Comparison of ENCODE assay signal across 12 cellular contexts in the genomic region with DNA sequence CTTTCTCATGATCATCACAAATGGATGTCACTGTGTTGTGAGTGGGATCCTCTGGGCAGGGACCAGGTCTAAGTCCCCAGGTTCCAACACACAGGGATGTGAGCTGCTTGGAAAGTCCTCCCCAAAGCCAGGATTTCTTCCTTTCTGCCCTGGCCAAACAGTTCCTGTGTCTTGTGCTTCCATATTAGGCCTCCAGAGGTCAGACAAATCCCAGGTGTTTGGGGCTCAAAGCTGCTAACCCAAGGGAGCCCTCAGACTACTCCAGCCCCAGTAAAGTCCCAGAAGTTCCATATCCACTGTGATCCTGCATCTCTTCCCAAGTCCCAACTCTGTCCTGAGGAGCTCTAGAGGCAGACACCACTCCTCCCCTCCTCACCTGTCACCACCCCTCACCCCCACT. TPM values are rescaled to one million over a fixed set of nuclear protein-coding genes. Genes with fewer than 3 reads are reported as not detected.
DNase-seq lines count a peak whose midpoint lies in the region; ATAC-seq and TF ChIP-seq lines count a peak whose summit lies in the region.
"Had no signal": no experiment of that assay in that cellular context is flagged by ENCODE, and none has a peak within 500 bp of the region (broad histone marks: within the 10 kb centered on the region; RNA-seq: fewer than 3 reads in every experiment).

No MANE protein-coding gene starts in this region.

- DNase-seq in BE2C (no peak), H9 (no peak), SK-N-SH (no peak), iris pigment epithelial cell (ENCODE audit: low read depth) (peak; percentile 17), mesothelial cell of epicardium (ENCODE audit: low spot score in 2 of 2, unreplicated experiment in 2 of 2) (no peak), adrenal gland (no peak)
- no peak for DNase-seq in CD4-positive, alpha-beta T cell
- no peak for DNase-seq in CD8-positive, alpha-beta T cell
- DNase-seq: activated naive CD8-positive, alpha-beta T cell treated with anti-CD3 and anti-CD28 coated beads, Interleukin-2, amount 10 ng/mL, durations not matched to agents 7 days and 5 days; GF-D8; NCI-H345; stimulated activated CD4-positive, alpha-beta T cell treated with anti-CD3 and anti-CD28 coated beads, Interleukin-4, amount 100 ng/mL, for 24 hours had no signal

- H2BK20ac ChIP-seq in H9 (ENCODE audit: low read depth, low read length, poor library complexity, severe bottlenecking): no peak overlapping the region

- H3K18ac ChIP-seq in H9 (ENCODE audit: insufficient read length, low read depth, low read length): no peak overlapping the region

- H3K79me1 ChIP-seq in H9 (ENCODE audit: insufficient read depth, low read depth, low read length, poor library complexity, severe bottlenecking): no peaks in the 10 kb centered on the region

- H3K14ac ChIP-seq in H9 (ENCODE audit: insufficient read depth, low read length): no peak overlapping the region

- TF ChIP-seq CTCF in BE2C (IDR thresholded peaks at IDR 0.05; ENCODE audit: low read depth, low read length): peak; percentile 24; the same call in 1 of the 2 replicates
- TF ChIP-seq CTCF in H9 (conservative IDR thresholded peaks at IDR 0.05): peak; percentile 57
- TF ChIP-seq CTCF in SK-N-SH (IDR thresholded peaks at IDR 0.05): peak; percentile 37
- TF ChIP-seq CTCF in mesothelial cell of epicardium (IDR thresholded peaks at IDR 0.05; ENCODE audit: unreplicated experiment): no peak
- TF ChIP-seq CTCF in adrenal gland (IDR thresholded peaks at IDR 0.05): no peak
- no peak for TF ChIP-seq CTCF in CD4-positive, alpha-beta T cell (IDR thresholded peaks at IDR 0.05)
- no peak for TF ChIP-seq CTCF in CD8-positive, alpha-beta T cell (IDR thresholded peaks at IDR 0.05)

- no peak for TF ChIP-seq EP300 in SK-N-SH (IDR thresholded peaks at IDR 0.05; ENCODE audit: borderline replicate concordance in 1 of 2, low read depth in 1 of 2, low read length in 1 of 2)

- no peak overlapping the region for H3K23ac ChIP-seq in H9 (ENCODE audit: insufficient read length, low read depth, low read length)

- no peak overlapping the region for H4K8ac ChIP-seq in H9 (replicated peaks; ENCODE audit: insufficient read length, low read depth, low read length)

- no peaks in the 10 kb centered on the region for H3F3A ChIP-seq in SK-N-SH (replicated peaks; ENCODE audit: insufficient read depth)

- CTCF ChIA-PET in SK-N-SH (lab: Yijun Ruan, JAX): interaction anchor here (0.8 to 5.0 kb wide), 6 partner anchors 9 to 220 kb away, joined by 3 to 24 read pairs (median 4); no protein-coding TSS in a partner anchor
- CTCF ChIA-PET in CD4-positive, alpha-beta T cell (lab: Charles Lee): interaction anchor here (2.6 kb wide), 1 partner anchor 127 kb away, joined by 6 read pairs; no protein-coding TSS in a partner anchor
- CTCF ChIA-PET in CD8-positive, alpha-beta T cell (lab: Charles Lee): interaction anchor here (0.8 to 5.5 kb wide), 2 partner anchors 12 to 128 kb away, joined by 3 to 32 read pairs; no protein-coding TSS in a partner anchor

- peak overlapping the region in 1 of 3 experiments; percentile 81; a peak in 1 of 7 replicates for H3K27ac Mint-ChIP-seq in H9
- H3K27ac Mint-ChIP-seq in mesothelial cell of epicardium: no peak overlapping the region
- H3K27ac Mint-ChIP-seq in CD4-positive, alpha-beta T cell: no peak overlapping the region
- no peak overlapping the region for H3K27ac Mint-ChIP-seq in CD8-positive, alpha-beta T cell
- H3K27ac Mint-ChIP-seq: activated naive CD8-positive, alpha-beta T cell treated with anti-CD3 and anti-CD28 coated beads, Interleukin-2, amount 10 ng/mL, durations not matched to agents 7 days and 5 days had no signal

- H3K4me1 ChIP-seq in BE2C: no peaks in the 10 kb centered on the region
- no peaks in the 10 kb centered on the region for H3K4me1 ChIP-seq in H9 (ENCODE audit: insufficient read depth, low read length)
- no peaks in the 10 kb centered on the region for H3K4me1 ChIP-seq in SK-N-SH (ENCODE audit: control insufficient read depth in 1 of 2, insufficient read depth in 2 of 2, low read depth in 1 of 2, low read length in 1 of 2)
- H3K4me1 ChIP-seq in adrenal gland (replicated peaks in 1 of 2): no peaks in the 10 kb centered on the region
- H3K4me1 ChIP-seq in CD8-positive, alpha-beta T cell (ENCODE audit: insufficient read depth, low read length): no peaks in the 10 kb centered on the region

- H4K91ac ChIP-seq in H9 (ENCODE audit: insufficient read length, low read depth, low read length): no peak overlapping the region

- TF ChIP-seq POLR2A in adrenal gland (IDR thresholded peaks at IDR 0.05): no peak

- no peak overlapping the region for H2BK15ac ChIP-seq in H9 (ENCODE audit: low read depth, low read length)

- H3K4me1 Mint-ChIP-seq in H9 (no peaks in the 10 kb centered on the region), mesothelial cell of epicardium (no peaks in the 10 kb centered on the region)
- H3K4me1 Mint-ChIP-seq in CD4-positive, alpha-beta T cell (ENCODE audit: low read depth): no peaks in the 10 kb centered on the region
- H3K4me1 Mint-ChIP-seq in CD8-positive, alpha-beta T cell (ENCODE audit: low read depth): no peaks in the 10 kb centered on the region
- H3K4me1 Mint-ChIP-seq: activated naive CD8-positive, alpha-beta T cell treated with anti-CD3 and anti-CD28 coated beads, Interleukin-2, amount 10 ng/mL, durations not matched to agents 7 days and 5 days had no signal

- H4K20me1 ChIP-seq in H9 (ENCODE audit: control insufficient read depth, insufficient read depth, insufficient read length): no peaks in the 10 kb centered on the region
- no peaks in the 10 kb centered on the region for H4K20me1 ChIP-seq in SK-N-SH (ENCODE audit: insufficient read depth)

- H3K79me2 ChIP-seq in H9 (ENCODE audit: insufficient read depth, low read length) (no peaks in the 10 kb centered on the region), SK-N-SH (ENCODE audit: insufficient read depth) (no peaks in the 10 kb centered on the region)

- POLR2A ChIA-PET in SK-N-SH (lab: Yijun Ruan, JAX): no interaction called here
- POLR2A ChIA-PET in CD4-positive, alpha-beta T cell (lab: Charles Lee): no interaction called here
- POLR2A ChIA-PET in CD8-positive, alpha-beta T cell (lab: Charles Lee): no interaction called here

- H3K27ac ChIP-seq in H9 (ENCODE audit: insufficient read length, low read depth, low read length) (no peak overlapping the region), SK-N-SH (ENCODE audit: low read depth in 2 of 2, low read length in 1 of 2) (no peak overlapping the region), adrenal gland (no peak overlapping the region)
- no peak overlapping the region for H3K27ac ChIP-seq in CD4-positive, alpha-beta T cell (ENCODE audit: low read depth, low read length)
- no peak overlapping the region for H3K27ac ChIP-seq in CD8-positive, alpha-beta T cell (ENCODE audit: low read depth, low read length)

- peaks cover 8% of the 10 kb centered on the region; the same call in 1 of the 2 replicates for H3K36me3 ChIP-seq in BE2C
- peaks cover 1 to 47% of the 10 kb centered on the region in 2 experiments for H3K36me3 ChIP-seq in SK-N-SH (replicated peaks in 1 of 2; ENCODE audit: control insufficient read depth in 1 of 2, insufficient read depth in 2 of 2, low read length in 1 of 2)
- H3K36me3 ChIP-seq in adrenal gland (replicated peaks in 1 of 2): no peaks in the 10 kb centered on the region
- H3K36me3 ChIP-seq in CD8-positive, alpha-beta T cell (ENCODE audit: insufficient read depth, low read length): peaks cover 5% of the 10 kb centered on the region

- no peak overlapping the region for H3K56ac ChIP-seq in H9 (ENCODE audit: insufficient read length, low read depth, low read length)

- H3K4me3 ChIP-seq in BE2C (ENCODE audit: low read depth, low read length) (no peak overlapping the region), SK-N-SH (ENCODE audit: low read depth in 2 of 2, low read length in 1 of 2) (no peak overlapping the region), adrenal gland (no peak overlapping the region)
- H3K4me3 ChIP-seq in CD8-positive, alpha-beta T cell (ENCODE audit: low read depth, low read length): no peak overlapping the region

- H3K4ac ChIP-seq in H9 (ENCODE audit: low read depth, low read length): no peak overlapping the region

- H3K4me2 ChIP-seq in H9 (ENCODE audit: insufficient read depth, insufficient read length, low read length): no peak overlapping the region
- H3K4me2 ChIP-seq in SK-N-SH: no peak overlapping the region

- no peak overlapping the region for H4K5ac ChIP-seq in H9 (ENCODE audit: insufficient read length, low read depth, low read length)

- no peak overlapping the region for H3K4me3 Mint-ChIP-seq in H9
- no peak overlapping the region for H3K4me3 Mint-ChIP-seq in mesothelial cell of epicardium
- H3K4me3 Mint-ChIP-seq in CD4-positive, alpha-beta T cell: no peak overlapping the region
- no peak overlapping the region for H3K4me3 Mint-ChIP-seq in CD8-positive, alpha-beta T cell
- H3K4me3 Mint-ChIP-seq: activated naive CD8-positive, alpha-beta T cell treated with anti-CD3 and anti-CD28 coated beads, Interleukin-2, amount 10 ng/mL, durations not matched to agents 7 days and 5 days had no signal

- no peaks in the 10 kb centered on the region for H3K9me3 Mint-ChIP-seq in H9
- peaks cover 11% of the 10 kb centered on the region for H3K9me3 Mint-ChIP-seq in mesothelial cell of epicardium
- H3K9me3 Mint-ChIP-seq in CD4-positive, alpha-beta T cell: no peaks in the 10 kb centered on the region
- no peaks in the 10 kb centered on the region for H3K9me3 Mint-ChIP-seq in CD8-positive, alpha-beta T cell
- H3K9me3 Mint-ChIP-seq: activated naive CD8-positive, alpha-beta T cell treated with anti-CD3 and anti-CD28 coated beads, Interleukin-2, amount 10 ng/mL, durations not matched to agents 7 days and 5 days had no signal

- H3K9ac ChIP-seq in H9 (ENCODE audit: extremely low read depth, insufficient read length, low read length) (no peak overlapping the region), SK-N-SH (no peak overlapping the region)

- H3K23me2 ChIP-seq in H9 (ENCODE audit: insufficient read length, low read depth, low read length, poor library complexity, severe bottlenecking): no peaks in the 10 kb centered on the region

- H3K9me3 ChIP-seq in BE2C (no peaks in the 10 kb centered on the region), H9 (ENCODE audit: control insufficient read depth, low read depth, low read length) (no peaks in the 10 kb centered on the region), SK-N-SH (no peaks in the 10 kb centered on the region), adrenal gland (replicated peaks in 1 of 3) (no peaks in the 10 kb centered on the region)
- no peaks in the 10 kb centered on the region for H3K9me3 ChIP-seq in CD4-positive, alpha-beta T cell (ENCODE audit: control insufficient read depth, low read length)
- no peaks in the 10 kb centered on the region for H3K9me3 ChIP-seq in CD8-positive, alpha-beta T cell (ENCODE audit: low read length)

- H2BK120ac ChIP-seq in H9 (ENCODE audit: low read depth, low read length, poor library complexity, severe bottlenecking): no peak overlapping the region

- TF ChIP-seq RAD21 in SK-N-SH (IDR thresholded peaks at IDR 0.05; ENCODE audit: low read length): peak; percentile 50

- no peak for ATAC-seq in CD4-positive, alpha-beta T cell (ENCODE audit: poor library complexity)
- ATAC-seq in CD8-positive, alpha-beta T cell: no peak

- H2BK12ac ChIP-seq in H9 (ENCODE audit: insufficient read length, low read depth, low read length): no peak overlapping the region

- H2AFZ ChIP-seq in H9 (ENCODE audit: low read length) (no peak overlapping the region), SK-N-SH (ENCODE audit: low read depth) (no peak overlapping the region)

- no peak overlapping the region for H2AK5ac ChIP-seq in H9 (ENCODE audit: insufficient read length, low read length)

- no peaks in the 10 kb centered on the region for H3K9me2 ChIP-seq in SK-N-SH

- intact Hi-C loops in adrenal gland (cut with DNase I): no loop called here
- intact Hi-C loops in CD4-positive, alpha-beta T cell (cut with DNase I, micrococcal nuclease): no loop called here
- intact Hi-C loops in CD8-positive, alpha-beta T cell (cut with DNase I, micrococcal nuclease): no loop called here

- H2BK5ac ChIP-seq in H9 (ENCODE audit: insufficient read length, low read length): no peak overlapping the region

- H3T11ph ChIP-seq in H9 (ENCODE audit: low read length): no peak overlapping the region

- H3K36me3 Mint-ChIP-seq in H9 (ENCODE audit: insufficient read depth in 1 of 3, low read depth in 3 of 3): peaks cover 46 to 92% (median 75%) of the 10 kb centered on the region in 3 experiments; a peak in 6 of 7 replicates
- H3K36me3 Mint-ChIP-seq in mesothelial cell of epicardium: peaks cover 10% of the 10 kb centered on the region
- peaks cover 13% of the 10 kb centered on the region for H3K36me3 Mint-ChIP-seq in CD4-positive, alpha-beta T cell (ENCODE audit: low read depth)
- H3K36me3 Mint-ChIP-seq in CD8-positive, alpha-beta T cell: peaks cover 50% of the 10 kb centered on the region

- H3K27me3 ChIP-seq in BE2C: no peaks in the 10 kb centered on the region
- H3K27me3 ChIP-seq in H9 (ENCODE audit: insufficient read depth, low read length): no peaks in the 10 kb centered on the region
- H3K27me3 ChIP-seq in SK-N-SH (ENCODE audit: insufficient read depth): no peaks in the 10 kb centered on the region
- H3K27me3 ChIP-seq in adrenal gland: no peaks in the 10 kb centered on the region
- no peaks in the 10 kb centered on the region for H3K27me3 ChIP-seq in CD4-positive, alpha-beta T cell (ENCODE audit: control insufficient read depth, insufficient read depth, low read length)
- no peaks in the 10 kb centered on the region for H3K27me3 ChIP-seq in CD8-positive, alpha-beta T cell (ENCODE audit: insufficient read depth, low read length)

- H3K27me3 Mint-ChIP-seq in H9 (ENCODE audit: low read depth) (no peaks in the 10 kb centered on the region), mesothelial cell of epicardium (ENCODE audit: low read depth) (no peaks in the 10 kb centered on the region)
- H3K27me3 Mint-ChIP-seq in CD4-positive, alpha-beta T cell: no peaks in the 10 kb centered on the region
- no peaks in the 10 kb centered on the region for H3K27me3 Mint-ChIP-seq in CD8-positive, alpha-beta T cell (ENCODE audit: low read depth)
- H3K27me3 Mint-ChIP-seq: activated naive CD8-positive, alpha-beta T cell treated with anti-CD3 and anti-CD28 coated beads, Interleukin-2, amount 10 ng/mL, durations not matched to agents 7 days and 5 days had no signal

RNA-seq across cellular contexts. Expression of a gene that starts 27.7 kb away (rescaled TPM):
- polyA plus RNA-seq in BE2C (2012; ENCODE audit: insufficient read depth, insufficient read length, low read depth): 81.9 TPM
- total RNA-seq in H9 (2021) (81.2 and 82.7 TPM in 2 replicates), mesothelial cell of epicardium (57.6 to 61.1 TPM (median 59.0 TPM) in 3 replicates), adrenal gland (10 to 100 TPM; 14.5 to 39.6 (median 29.9) TPM)
- polyA plus RNA-seq in SK-N-SH (2012; rRNA removed) (26.5 and 31.1 TPM in 2 replicates), adrenal gland (100 to 1,000 TPM in 1 of 3 donors, 10 to 100 TPM in 2; 87.0 to 119 (median 95.8) TPM)
- polyA plus RNA-seq in SK-N-SH (2012; cell fraction: cytosol; rRNA removed): 48.1 and 71.8 TPM in 2 replicates
- 2.6 and 5.8 TPM in 2 replicates for polyA plus RNA-seq in SK-N-SH (2012; cell fraction: nucleus; rRNA removed)
- total RNA-seq in CD4-positive, alpha-beta T cell: 10 to 100 TPM; 59.1 to 65.2 TPM
- 10 to 100 TPM; 77.2 to 79.5 TPM for total RNA-seq in CD8-positive, alpha-beta T cell

RNA-seq across cellular contexts. Expression of a gene that starts 45.6 kb away (rescaled TPM):
- polyA plus RNA-seq in BE2C (2012; ENCODE audit: insufficient read depth, insufficient read length, low read depth): 66.7 TPM
- total RNA-seq in H9 (2021) (67.0 and 73.2 TPM in 2 replicates), mesothelial cell of epicardium (52.6 to 61.0 TPM (median 55.2 TPM) in 3 replicates), adrenal gland (10 to 100 TPM; 21.2 to 67.4 (median 54.9) TPM)
- polyA plus RNA-seq in SK-N-SH (2012; rRNA removed) (69.0 and 77.0 TPM in 2 replicates), adrenal gland (100 to 1,000 TPM in 2 of 3 donors, 10 to 100 TPM in 1; 60.2 to 108 (median 103) TPM)
- 63.3 and 64.2 TPM in 2 replicates for polyA plus RNA-seq in SK-N-SH (2012; cell fraction: cytosol; rRNA removed)
- 77.6 and 114 TPM in 2 replicates for polyA plus RNA-seq in SK-N-SH (2012; cell fraction: nucleus; rRNA removed)
- 10 to 100 TPM; 28.8 to 28.9 TPM for total RNA-seq in CD4-positive, alpha-beta T cell
- 10 to 100 TPM; 26.7 to 27.4 TPM for total RNA-seq in CD8-positive, alpha-beta T cell

Comparison
In these comparisons a context has a peak if more than half of its experiments do, and no peak if none do; other contexts are left out.
1. CTCF ChIP-seq: peak in BE2C (single experiment), H9 (single experiment) and SK-N-SH (single experiment); none in mesothelial cell of epicardium (single experiment), adrenal gland (0 of 6), CD4-positive, alpha-beta T cell (single experiment) and CD8-positive, alpha-beta T cell (single experiment).